In genomic region chr1:64327119-64327518, GRCh38 we compare ENCODE assay signal across 27 cellular contexts.
"Had no signal": no experiment of that assay in that cellular context is flagged by ENCODE, and none has a peak within 500 bp of the region (broad histone marks: within the 10 kb centered on the region; RNA-seq: fewer than 3 reads in every experiment).

No MANE protein-coding gene starts in this region.

- H3K27ac ChIP-seq: brain microvascular endothelial cell, colonic mucosa, epithelial cell of prostate, esophagus squamous epithelium, WERI-Rb-1 had no signal

- ATAC-seq: activated CD4-positive, CD25-positive, alpha-beta regulatory T cell treated with anti-CD3 and anti-CD28 coated beads, Interleukin-2, amount 50 U/mL, for 24 hours; activated CD8-positive, alpha-beta T cell treated with anti-CD3 and anti-CD28 coated beads for 36 hours; activated T-cell treated with anti-CD3 and anti-CD28 coated beads, Interleukin-2, amount 50 U/mL, for 4 hours; activated T-helper 17 cell treated with anti-CD3 and anti-CD28 coated beads, Interleukin-2, amount 50 U/mL, for 72 hours; T-helper 17 cell had no signal

- DNase-seq: activated B cell treated with CpG ODN at 0.5 μM for 24 hours; activated CD4-positive, alpha-beta T cell treated with anti-CD3 and anti-CD28 coated beads for 48 hours; activated CD4-positive, alpha-beta T cell treated with anti-CD3 and anti-CD28 coated beads, Interleukin-2, amount 50 U/mL, for 1 hour; activated CD4-positive, alpha-beta T cell treated with anti-CD3 and anti-CD28 coated beads, Interleukin-2, amount 50 U/mL, for 48 hours; activated CD8-positive, alpha-beta memory T cell treated with anti-CD3 and anti-CD28 coated beads for 24 hours; activated CD8-positive, alpha-beta T cell treated with anti-CD3 and anti-CD28 coated beads for 36 hours; activated effector memory CD4-positive, alpha-beta T cell treated with Interleukin-2 at 50 U/mL for 16 hours; activated gamma-delta T cell treated with Interleukin-2 at 50 U/mL for 16 hours; activated naive CD4-positive, alpha-beta T cell treated with anti-CD3 and anti-CD28 coated beads, Interleukin-2, amount 50 U/mL, for 16 hours; activated naive CD4-positive, alpha-beta T cell treated with Interleukin-2 at 50 U/mL for 16 hours; activated T-cell treated with anti-CD3 and anti-CD28 coated beads, Interleukin-2, amount 50 U/mL, for 4 hours; amniotic stem cell; anterior cingulate cortex; brain microvascular endothelial cell; central memory CD4-positive, alpha-beta T cell; cerebellar nuclear complex; colonic mucosa; effector CD8-positive, alpha-beta T cell; esophagus squamous epithelium; head of caudate nucleus; T-helper 1 cell; T-helper 17 cell; T1000; WERI-Rb-1 had no signal

- H3K4me1 ChIP-seq: colonic mucosa had no signal

- H3K27me3 ChIP-seq: brain microvascular endothelial cell, colonic mucosa, esophagus squamous epithelium had no signal

- H3K36me3 ChIP-seq: brain microvascular endothelial cell, colonic mucosa, esophagus squamous epithelium, WERI-Rb-1 had no signal

- H3K9me3 ChIP-seq: colonic mucosa, esophagus squamous epithelium had no signal

- H3K4me3 ChIP-seq: colonic mucosa, esophagus squamous epithelium had no signal
